ENCODE assay signal across 17 cellular contexts in the genomic region with DNA sequence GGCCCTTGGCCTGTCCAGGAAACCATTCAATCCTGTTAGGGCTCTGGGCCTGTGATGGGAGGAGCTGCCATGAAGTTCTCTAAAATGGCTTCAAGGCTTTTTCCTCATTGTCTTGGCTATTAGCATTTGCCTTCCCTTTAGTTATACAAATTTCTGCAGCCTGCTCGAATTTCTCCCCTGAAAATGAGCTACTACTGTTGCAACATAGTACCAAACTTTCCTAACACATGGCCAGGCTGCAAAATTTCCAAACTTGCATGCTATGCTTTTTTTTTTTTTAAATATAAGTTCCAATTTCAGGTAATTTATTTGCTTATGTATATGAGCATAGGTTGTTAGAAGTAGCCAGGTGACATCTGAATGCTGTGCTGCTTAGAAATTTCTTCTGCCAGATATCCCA.
"Had no signal": no experiment of that assay in that cellular context is flagged by ENCODE, and none has a peak within 500 bp of the region (broad histone marks: within the 10 kb centered on the region; RNA-seq: fewer than 3 reads in every experiment).

No MANE protein-coding gene starts in this region.

- H3K27me3 ChIP-seq: heart left ventricle, sigmoid colon, upper lobe of left lung had no signal

- DNase-seq: activated CD4-positive, alpha-beta memory T cell treated with anti-CD3 and anti-CD28 coated beads for 36 hours; activated CD4-positive, alpha-beta T cell treated with anti-CD3 and anti-CD28 coated beads for 48 hours; activated naive CD4-positive, alpha-beta T cell treated with Interleukin-2 at 50 U/mL for 16 hours; activated naive CD8-positive, alpha-beta T cell treated with anti-CD3 and anti-CD28 coated beads, Interleukin-2, amount 10 ng/mL, durations not matched to agents 7 days and 5 days; activated T-cell treated with anti-CD3 and anti-CD28 coated beads, Interleukin-2, amount 50 U/mL, for 48 hours; amygdala; cerebellar nuclear complex; heart left ventricle; naive thymus-derived CD4-positive, alpha-beta T cell; occipital lobe; retina; sigmoid colon; stimulated activated CD4-positive, alpha-beta T cell treated with anti-CD3 and anti-CD28 coated beads, Interleukin-4, amount 100 ng/mL, for 1 hour; stimulated activated naive CD4-positive, alpha-beta T cell; upper lobe of left lung had no signal

- H3K27ac ChIP-seq: epithelial cell of prostate, sigmoid colon, upper lobe of left lung had no signal

- ATAC-seq: naive thymus-derived CD4-positive, alpha-beta T cell had no signal

- H3K36me3 ChIP-seq: heart left ventricle, sigmoid colon, upper lobe of left lung had no signal

- H3K4me3 ChIP-seq: heart left ventricle, lung, sigmoid colon, upper lobe of left lung had no signal

- H3K9me3 ChIP-seq: heart left ventricle, sigmoid colon, upper lobe of left lung had no signal
